In the genomic region with DNA sequence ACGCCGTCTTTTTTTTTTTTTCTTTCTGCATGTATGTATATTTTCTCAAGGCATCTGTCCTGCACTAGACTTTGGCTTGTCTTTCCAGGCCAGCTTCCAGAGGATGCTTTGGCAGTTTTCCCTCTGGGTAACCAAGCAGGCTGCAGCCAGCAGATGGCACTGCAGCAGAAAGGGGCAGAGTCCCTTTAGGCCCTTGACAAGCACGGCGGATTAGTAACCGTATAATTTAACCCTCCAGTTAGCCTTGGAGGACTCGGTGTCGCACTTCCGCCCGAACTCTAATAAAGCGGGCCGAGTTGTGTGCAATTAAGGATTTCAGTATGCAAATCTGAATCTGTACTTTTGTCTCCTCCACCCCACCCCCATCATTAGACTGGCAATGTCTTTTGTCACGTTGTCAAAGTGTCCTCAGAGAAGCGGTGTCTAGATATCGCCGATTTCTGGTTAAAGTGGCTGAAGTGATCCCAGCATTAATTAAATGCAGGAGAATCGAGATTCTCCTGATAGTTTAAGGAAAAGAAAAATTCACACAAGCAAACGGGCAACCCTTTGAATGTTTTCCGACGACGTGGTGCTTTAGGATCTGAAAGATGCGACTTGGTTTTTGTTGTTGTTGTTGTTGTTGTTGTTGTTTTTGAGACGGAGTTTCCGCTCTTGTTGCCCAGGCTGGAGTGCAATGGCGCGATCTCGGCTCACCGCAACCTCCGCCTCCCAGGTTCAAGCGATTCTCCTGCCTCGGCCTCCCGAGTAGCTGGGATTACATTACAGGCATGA, we compare ENCODE assay signal across 8 cellular contexts. TPM values are rescaled to one million over a fixed set of nuclear protein-coding genes. Genes with fewer than 3 reads are reported as not detected.
DNase-seq lines count a peak whose midpoint lies in the region; ATAC-seq and TF ChIP-seq lines count a peak whose summit lies in the region.

No MANE protein-coding gene starts in this region.

- H3K36me3 ChIP-seq in RWPE2 (ENCODE audit: low read depth), result peaks cover 20% of the 10 kb centered on the region

- H3K4me1 Mint-ChIP-seq in IgD-negative memory B cell, result peaks cover 18 to 31% (median 30%) of the 10 kb centered on the region in 3 donors

- H3K4me3 ChIP-seq in RWPE2 (ENCODE audit: severe bottlenecking) (peak overlapping the region; percentile 89), cardiac fibroblast (replicated peaks in 1 of 2; ENCODE audit: low read depth in 2 of 2, low read length in 2 of 2) (no peak overlapping the region)

- H3K27me3 Mint-ChIP-seq in IgD-negative memory B cell, result no peaks in the 10 kb centered on the region

- DNase-seq in DMS153 treated with DMSO at 0.1 percent for 48 hours (lab: John Stamatoyannopoulos, UW; ENCODE audit: unreplicated experiment) (peak; percentile 81), RWPE2 (ENCODE audit: low spot score) (no peak), cardiac fibroblast (ENCODE audit: low read depth in 2 of 2) (peak; percentile 14 to 61), islet precursor cell (peak; percentile 94), GOT3 (lab: John Stamatoyannopoulos, UW) (no peak)
- peak; percentile 38 to 52 for DNase-seq in stimulated activated CD4-positive, alpha-beta T cell treated with anti-CD3 and anti-CD28 coated beads, Interleukin-2, amount 100 ng/mL, for 48 hours

- H3K4me1 ChIP-seq in RWPE2 (ENCODE audit: insufficient read depth, poor library complexity, severe bottlenecking), result peaks cover 9% of the 10 kb centered on the region

- H3K36me3 Mint-ChIP-seq in IgD-negative memory B cell, result no peaks in the 10 kb centered on the region

- peak overlapping the region; percentile 37 to 97 (median 92) for H3K4me3 Mint-ChIP-seq in IgD-negative memory B cell

- H3K9me3 Mint-ChIP-seq in IgD-negative memory B cell, result peaks cover 0 to 2% (median 0%) of the 10 kb centered on the region in 3 donors

- H3K9me3 ChIP-seq in RWPE2 (ENCODE audit: severe bottlenecking), result no peaks in the 10 kb centered on the region

- H3K27ac Mint-ChIP-seq in IgD-negative memory B cell, result peak overlapping the region; percentile 93 to 98 (median 98)

- peak; percentile 35; the same call in 2 of the 3 replicates for ATAC-seq in RWPE2 (ENCODE audit: low read depth)
- no peak for ATAC-seq in HG02884 (IDR thresholded peaks at IDR 0.05; ENCODE audit: unreplicated experiment)

- no peaks in the 10 kb centered on the region for H3K27me3 ChIP-seq in RWPE2 (ENCODE audit: insufficient read depth, poor library complexity, severe bottlenecking)

- TF ChIP-seq CTCF in RWPE2 (IDR thresholded peaks at IDR 0.05; ENCODE audit: poor library complexity, severe bottlenecking), result peak; percentile 84
- TF ChIP-seq CTCF in cardiac fibroblast (IDR thresholded peaks at IDR 0.05; ENCODE audit: low read depth, low read length), result peak; percentile 62

- H3K27ac ChIP-seq in RWPE2 (ENCODE audit: poor library complexity, severe bottlenecking), result peak overlapping the region; percentile 64

RNA-seq across cellular contexts. Expression of gene TMEM167B, which starts 1.1 kb away (rescaled TPM):
- 34.8 TPM for polyA plus RNA-seq in IgD-negative memory B cell

RNA-seq across cellular contexts. Expression of gene TAF13, which starts 13.6 kb away (rescaled TPM):
- polyA plus RNA-seq in IgD-negative memory B cell, result 2.7 TPM

RNA-seq across cellular contexts. Expression of gene ELAPOR1, which starts 24.5 kb away (rescaled TPM):
- 1.0 TPM for polyA plus RNA-seq in IgD-negative memory B cell

RNA-seq across cellular contexts. Expression of gene WDR47, which starts 47.5 kb away (rescaled TPM):
- 3.7 TPM for polyA plus RNA-seq in IgD-negative memory B cell

Comparison
In these comparisons a context has a peak if more than half of its experiments do, and no peak if none do; other contexts are left out.
1. DNase-seq: peak in DMS153 treated with DMSO at 0.1 percent for 48 hours (single experiment), cardiac fibroblast (2 of 2), islet precursor cell (single experiment) and stimulated activated CD4-positive, alpha-beta T cell treated with anti-CD3 and anti-CD28 coated beads, Interleukin-2, amount 100 ng/mL, for 48 hours (2 of 2); none in RWPE2 (single experiment) and GOT3 (single experiment).